In the genomic region with DNA sequence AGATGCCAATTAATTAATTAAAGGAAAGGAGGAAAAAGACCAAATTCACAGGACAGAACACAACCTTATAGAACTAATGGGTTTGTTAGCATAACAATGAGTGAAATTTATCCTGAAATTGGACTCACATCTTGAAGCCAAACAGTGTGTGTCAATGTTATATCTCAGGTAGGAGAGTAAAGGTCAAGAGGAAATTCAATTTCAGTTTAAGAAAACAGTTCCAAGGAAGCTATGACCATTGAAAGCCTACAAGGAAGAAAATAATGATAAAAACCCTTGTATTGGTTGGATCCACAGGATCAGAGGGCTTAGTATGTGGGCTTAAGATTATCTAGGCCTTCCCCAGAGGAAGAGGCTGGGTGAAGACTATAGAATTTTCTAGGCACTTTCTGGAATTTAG, we compare ENCODE assay signal across 17 cellular contexts.
DNase-seq lines count a peak whose midpoint lies in the region; ATAC-seq, FAIRE-seq and TF ChIP-seq lines count a peak whose summit lies in the region.
"Had no signal": no experiment of that assay in that cellular context is flagged by ENCODE, and none has a peak within 500 bp of the region (broad histone marks: within the 10 kb centered on the region; RNA-seq: fewer than 3 reads in every experiment).

No MANE protein-coding gene starts in this region.

- no peaks in the 10 kb centered on the region for H4K20me1 ChIP-seq in osteoblast (ENCODE audit: insufficient read depth, low read length)

- H3K36me3 ChIP-seq in endocrine pancreas (ENCODE audit: control insufficient read depth, insufficient read depth, low read length) (no peaks in the 10 kb centered on the region), osteoblast (ENCODE audit: insufficient read depth, low read length) (no peaks in the 10 kb centered on the region), upper lobe of right lung (no peaks in the 10 kb centered on the region)
- H3K36me3 ChIP-seq: HAP-1 had no signal

- no peak overlapping the region for H3K4me2 ChIP-seq in osteoblast (ENCODE audit: insufficient read depth, low read length)

- H3K79me2 ChIP-seq in osteoblast (ENCODE audit: insufficient read depth, low read length): no peaks in the 10 kb centered on the region

- H3K36me3 Mint-ChIP-seq in mesothelial cell of epicardium: no peaks in the 10 kb centered on the region

- no peaks in the 10 kb centered on the region for H3K27me3 Mint-ChIP-seq in mesothelial cell of epicardium (ENCODE audit: low read depth)
- H3K27me3 Mint-ChIP-seq: CD4-positive, alpha-beta memory T cell had no signal

- DNase-seq in osteoblast (ENCODE audit: insufficient read length, low spot score, missing footprints) (peak; percentile 5), upper lobe of right lung (no peak), NCI-H226 (no peak), mesothelial cell of epicardium (ENCODE audit: low spot score in 2 of 2, unreplicated experiment in 2 of 2) (no peak)
- DNase-seq: C1 segment of cervical spinal cord; Calu3; CD4-positive, alpha-beta memory T cell; COR-L47; DND-41; GOT3; HFFc6 had no signal

- TF ChIP-seq CTCF in osteoblast (IDR thresholded peaks at IDR 0.05; ENCODE audit: extremely low read depth, low read depth, low read length) (no peak), upper lobe of right lung (IDR thresholded peaks at IDR 0.05) (no peak), mesothelial cell of epicardium (IDR thresholded peaks at IDR 0.05; ENCODE audit: unreplicated experiment) (no peak)

- intact Hi-C loops in upper lobe of right lung (cut with DNase I): no loop called here

- peak; percentile 33 for FAIRE-seq in islet of Langerhans (lab: Jason Lieb, UNC)
- FAIRE-seq: G401.6, GM12892, H54 had no signal

- H3K9me3 Mint-ChIP-seq in mesothelial cell of epicardium: peaks cover 10% of the 10 kb centered on the region

- H3K27ac ChIP-seq in osteoblast (ENCODE audit: low read depth, low read length) (no peak overlapping the region), upper lobe of right lung (no peak overlapping the region)

- no peak for ATAC-seq in upper lobe of right lung

- H3K4me1 Mint-ChIP-seq in mesothelial cell of epicardium: peaks cover 16% of the 10 kb centered on the region

- H3K9ac ChIP-seq in endocrine pancreas (ENCODE audit: control insufficient read depth, insufficient read depth, low read length): no peak overlapping the region

- no peak overlapping the region for H3K4me3 Mint-ChIP-seq in mesothelial cell of epicardium
- H3K4me3 Mint-ChIP-seq: CD4-positive, alpha-beta memory T cell; HFFc6 had no signal

- H3K27ac Mint-ChIP-seq in mesothelial cell of epicardium: no peak overlapping the region
- H3K27ac Mint-ChIP-seq: CD4-positive, alpha-beta memory T cell; HFFc6 had no signal

- H3K4me3 ChIP-seq in endocrine pancreas (ENCODE audit: control insufficient read depth, insufficient read depth, low read length): peak overlapping the region; percentile 19
- no peak overlapping the region for H3K4me3 ChIP-seq in osteoblast (ENCODE audit: insufficient read depth, low read length)
- no peak overlapping the region for H3K4me3 ChIP-seq in upper lobe of right lung
- H3K4me3 ChIP-seq: HAP-1 had no signal

- H3K4me1 ChIP-seq in endocrine pancreas (ENCODE audit: control insufficient read depth, insufficient read depth, low read length) (peaks cover 24% of the 10 kb centered on the region), osteoblast (ENCODE audit: insufficient read depth, low read length) (no peaks in the 10 kb centered on the region), upper lobe of right lung (peaks cover 3% of the 10 kb centered on the region)
- H3K4me1 ChIP-seq: HAP-1 had no signal

- H3K9me3 ChIP-seq in endocrine pancreas (ENCODE audit: control insufficient read depth, low read length): no peaks in the 10 kb centered on the region
- no peaks in the 10 kb centered on the region for H3K9me3 ChIP-seq in osteoblast (ENCODE audit: low read depth, low read length)
- no peaks in the 10 kb centered on the region for H3K9me3 ChIP-seq in upper lobe of right lung
- H3K9me3 ChIP-seq: HAP-1 had no signal

- no peaks in the 10 kb centered on the region for H3K27me3 ChIP-seq in endocrine pancreas (ENCODE audit: control insufficient read depth, insufficient read depth, low read length)
- no peaks in the 10 kb centered on the region for H3K27me3 ChIP-seq in osteoblast (ENCODE audit: insufficient read depth, low read length)
- H3K27me3 ChIP-seq in upper lobe of right lung: no peaks in the 10 kb centered on the region

- no peak overlapping the region for H2AFZ ChIP-seq in osteoblast (ENCODE audit: low read length)
